2 cellular contexts compared by ENCODE assay signal in the genomic region with DNA sequence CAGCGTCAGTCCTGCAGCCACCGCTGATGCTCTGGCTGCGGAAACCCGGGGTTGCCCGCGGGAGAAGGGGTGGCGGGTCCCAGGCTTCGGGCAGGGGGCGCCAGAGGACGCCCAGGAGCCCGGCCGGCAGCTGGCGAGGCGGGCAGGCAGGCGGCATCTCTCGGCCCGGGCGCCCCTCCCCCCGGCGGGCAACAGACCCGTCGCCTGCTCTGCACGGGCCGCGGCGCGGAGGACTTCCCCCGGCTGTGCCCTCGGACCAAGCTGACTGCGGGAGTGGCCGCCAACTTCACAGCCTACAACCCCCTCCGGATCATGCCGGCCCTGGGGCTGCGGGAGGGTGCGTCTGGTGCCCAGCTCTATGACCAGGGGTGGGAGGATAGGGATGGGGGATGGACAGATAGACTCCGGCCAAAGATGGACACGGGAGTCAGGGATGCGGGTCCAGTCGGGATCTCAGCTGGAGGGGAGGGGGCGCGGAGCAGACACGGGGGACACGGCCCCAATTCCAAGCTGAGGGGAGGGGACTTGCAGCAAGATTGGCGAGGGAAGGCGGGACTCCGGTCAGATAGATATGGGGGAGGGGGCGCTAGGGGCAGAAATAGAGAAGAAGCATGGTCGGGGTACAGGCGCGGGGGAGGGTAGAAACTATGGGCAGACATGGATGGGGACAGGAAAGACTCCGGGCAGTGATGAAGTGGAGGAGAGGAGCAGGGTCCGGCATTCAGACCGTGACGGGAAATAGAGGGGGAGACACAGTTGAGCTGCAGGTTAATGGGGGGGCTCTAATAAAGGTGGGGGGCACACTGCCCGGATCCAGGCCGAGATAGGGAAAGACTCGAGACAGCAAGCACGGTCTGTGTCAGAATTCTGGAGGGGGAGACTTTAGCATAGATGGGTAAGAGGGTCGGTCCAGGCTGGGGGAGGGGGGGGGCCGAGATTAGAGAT.
TF ChIP-seq lines count a peak whose summit lies in the region.

No MANE protein-coding gene starts in this region.

TF ChIP-seq in HCT116, 20 proteins besides CTCF, POLR2A, EP300 and RAD21:
- TF ChIP-seq ELF1 (IDR thresholded peaks at IDR 0.05; ENCODE audit: borderline replicate concordance, low read depth) (no peak), CBX3 (IDR thresholded peaks at IDR 0.05; ENCODE audit: low read depth) (no peak), YY1 (IDR thresholded peaks at IDR 0.05; ENCODE audit: extremely low read depth, insufficient replicate concordance, low read depth, low read length) (peak; percentile 16)

TF ChIP-seq in endothelial cell of umbilical vein, 7 proteins besides CTCF, POLR2A, EP300 and RAD21:
- TF ChIP-seq EZH2 (IDR thresholded peaks at IDR 0.05; ENCODE audit: borderline replicate concordance, low read depth, low read length, severe bottlenecking) (peak; percentile 62), JUN (IDR thresholded peaks at IDR 0.05; ENCODE audit: borderline replicate concordance, insufficient read depth, insufficient read length, low read depth) (no peak)
TF ChIP-seq in endothelial cell of umbilical vein: peak in this region for 1.
